In the genomic region with DNA sequence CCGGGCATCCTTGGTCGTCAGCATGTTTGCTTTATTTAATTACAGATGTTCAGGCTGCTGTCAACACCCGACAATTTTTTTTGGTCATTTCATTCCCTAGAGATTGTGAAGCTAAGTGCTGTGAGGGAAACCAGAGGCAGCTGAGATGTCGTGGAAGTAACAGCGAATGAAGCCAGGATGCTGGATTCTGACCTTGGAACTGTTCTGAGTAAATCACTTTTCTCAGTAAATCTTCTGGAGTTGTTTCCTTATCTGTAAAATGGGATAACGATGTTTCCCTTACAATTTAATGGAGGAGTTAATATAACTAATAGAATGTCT, we compare ENCODE assay signal across 1 cellular context.
TF ChIP-seq lines count a peak whose summit lies in the region.

No MANE protein-coding gene starts in this region.

TF ChIP-seq in HEK293, 187 proteins besides CTCF, POLR2A, EP300 and RAD21 (continued from another document):
- TF ChIP-seq TRIM28 (IDR thresholded peaks at IDR 0.05; ENCODE audit: borderline replicate concordance, low read length): no peak
- no peak for TF ChIP-seq ZNF561 (tag by site-specific recombination; IDR thresholded peaks at IDR 0.05; ENCODE audit: borderline replicate concordance)
- TF ChIP-seq ZNF501 (tag by site-specific recombination; IDR thresholded peaks at IDR 0.05): no peak
- no peak; the same call in 1 of the 2 replicates for TF ChIP-seq ZNF335 (tag by site-specific recombination; conservative IDR thresholded peaks at IDR 0.05)
- TF ChIP-seq, protein P1, sequence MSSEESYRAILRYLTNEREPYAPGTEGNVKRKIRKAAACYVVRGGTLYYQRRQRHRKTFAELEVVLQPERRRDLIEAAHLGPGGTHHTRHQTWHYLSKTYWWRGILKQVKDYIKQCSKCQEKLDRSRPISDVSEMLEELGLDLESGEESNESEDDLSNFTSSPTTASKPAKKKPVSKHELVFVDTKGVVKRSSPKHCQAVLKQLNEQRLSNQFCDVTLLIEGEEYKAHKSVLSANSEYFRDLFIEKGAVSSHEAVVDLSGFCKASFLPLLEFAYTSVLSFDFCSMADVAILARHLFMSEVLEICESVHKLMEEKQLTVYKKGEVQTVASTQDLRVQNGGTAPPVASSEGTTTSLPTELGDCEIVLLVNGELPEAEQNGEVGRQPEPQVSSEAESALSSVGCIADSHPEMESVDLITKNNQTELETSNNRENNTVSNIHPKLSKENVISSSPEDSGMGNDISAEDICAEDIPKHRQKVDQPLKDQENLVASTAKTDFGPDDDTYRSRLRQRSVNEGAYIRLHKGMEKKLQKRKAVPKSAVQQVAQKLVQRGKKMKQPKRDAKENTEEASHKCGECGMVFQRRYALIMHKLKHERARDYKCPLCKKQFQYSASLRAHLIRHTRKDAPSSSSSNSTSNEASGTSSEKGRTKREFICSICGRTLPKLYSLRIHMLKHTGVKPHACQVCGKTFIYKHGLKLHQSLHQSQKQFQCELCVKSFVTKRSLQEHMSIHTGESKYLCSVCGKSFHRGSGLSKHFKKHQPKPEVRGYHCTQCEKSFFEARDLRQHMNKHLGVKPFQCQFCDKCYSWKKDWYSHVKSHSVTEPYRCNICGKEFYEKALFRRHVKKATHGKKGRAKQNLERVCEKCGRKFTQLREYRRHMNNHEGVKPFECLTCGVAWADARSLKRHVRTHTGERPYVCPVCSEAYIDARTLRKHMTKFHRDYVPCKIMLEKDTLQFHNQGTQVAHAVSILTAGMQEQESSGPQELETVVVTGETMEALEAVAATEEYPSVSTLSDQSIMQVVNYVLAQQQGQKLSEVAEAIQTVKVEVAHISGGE (tag by site-specific recombination; conservative IDR thresholded peaks at IDR 0.05; ENCODE audit: low read depth): no peak
- TF ChIP-seq, protein P2, sequence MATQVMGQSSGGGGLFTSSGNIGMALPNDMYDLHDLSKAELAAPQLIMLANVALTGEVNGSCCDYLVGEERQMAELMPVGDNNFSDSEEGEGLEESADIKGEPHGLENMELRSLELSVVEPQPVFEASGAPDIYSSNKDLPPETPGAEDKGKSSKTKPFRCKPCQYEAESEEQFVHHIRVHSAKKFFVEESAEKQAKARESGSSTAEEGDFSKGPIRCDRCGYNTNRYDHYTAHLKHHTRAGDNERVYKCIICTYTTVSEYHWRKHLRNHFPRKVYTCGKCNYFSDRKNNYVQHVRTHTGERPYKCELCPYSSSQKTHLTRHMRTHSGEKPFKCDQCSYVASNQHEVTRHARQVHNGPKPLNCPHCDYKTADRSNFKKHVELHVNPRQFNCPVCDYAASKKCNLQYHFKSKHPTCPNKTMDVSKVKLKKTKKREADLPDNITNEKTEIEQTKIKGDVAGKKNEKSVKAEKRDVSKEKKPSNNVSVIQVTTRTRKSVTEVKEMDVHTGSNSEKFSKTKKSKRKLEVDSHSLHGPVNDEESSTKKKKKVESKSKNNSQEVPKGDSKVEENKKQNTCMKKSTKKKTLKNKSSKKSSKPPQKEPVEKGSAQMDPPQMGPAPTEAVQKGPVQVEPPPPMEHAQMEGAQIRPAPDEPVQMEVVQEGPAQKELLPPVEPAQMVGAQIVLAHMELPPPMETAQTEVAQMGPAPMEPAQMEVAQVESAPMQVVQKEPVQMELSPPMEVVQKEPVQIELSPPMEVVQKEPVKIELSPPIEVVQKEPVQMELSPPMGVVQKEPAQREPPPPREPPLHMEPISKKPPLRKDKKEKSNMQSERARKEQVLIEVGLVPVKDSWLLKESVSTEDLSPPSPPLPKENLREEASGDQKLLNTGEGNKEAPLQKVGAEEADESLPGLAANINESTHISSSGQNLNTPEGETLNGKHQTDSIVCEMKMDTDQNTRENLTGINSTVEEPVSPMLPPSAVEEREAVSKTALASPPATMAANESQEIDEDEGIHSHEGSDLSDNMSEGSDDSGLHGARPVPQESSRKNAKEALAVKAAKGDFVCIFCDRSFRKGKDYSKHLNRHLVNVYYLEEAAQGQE (tag by site-specific recombination; IDR thresholded peaks at IDR 0.05): no peak
